In genomic region chr16:50679676-50680555, GRCh38 we compare ENCODE assay signal across 16 cellular contexts. TPM values are rescaled to one million over a fixed set of nuclear protein-coding genes. Genes with fewer than 3 reads are reported as not detected.
DNase-seq lines count a peak whose midpoint lies in the region; ATAC-seq and TF ChIP-seq lines count a peak whose summit lies in the region.
"Had no signal": no experiment of that assay in that cellular context is flagged by ENCODE, and none has a peak within 500 bp of the region (broad histone marks: within the 10 kb centered on the region; RNA-seq: fewer than 3 reads in every experiment).

No MANE protein-coding gene starts in this region.

- 63 to 66% methylated on average over 6 of the region's 6 CpGs for WGBS in GM23248 (ENCODE audit: low coverage in 1 of 2, low lambda C conversion rate in 2 of 2, missing lambda C conversion rate in 2 of 2), 2 experiments

- no peaks in the 10 kb centered on the region for H3K79me2 ChIP-seq in GM23248 (ENCODE audit: insufficient read depth)

- H3K27me3 Mint-ChIP-seq in CD4-positive, alpha-beta memory T cell: no peaks in the 10 kb centered on the region
- no peaks in the 10 kb centered on the region for H3K27me3 Mint-ChIP-seq in activated naive CD8-positive, alpha-beta T cell treated with anti-CD3 and anti-CD28 coated beads for 36 hours
- H3K27me3 Mint-ChIP-seq in natural killer cell treated with Interleukin-12 subunit alpha and Interleukin-12 subunit beta and Interleukin-15 and Interleukin-18, amount 100 ng/mL, for 72 hours: no peaks in the 10 kb centered on the region

- no peak overlapping the region for H3K4me2 ChIP-seq in GM23248 (ENCODE audit: unreplicated experiment)

- intact Hi-C loops in CD4-positive, alpha-beta memory T cell (cut with micrococcal nuclease): loop anchor here (2.0 to 5.0 kb wide), 2 partner anchors 13 to 413 kb away; partner anchors contain the start of gene ADCY7

- H4K20me1 ChIP-seq in GM23248 (ENCODE audit: insufficient read depth): no peaks in the 10 kb centered on the region

- H3K9me3 ChIP-seq in CD4-positive, alpha-beta memory T cell (ENCODE audit: control insufficient read depth in 1 of 2, low read length in 2 of 2): no peaks in the 10 kb centered on the region
- no peaks in the 10 kb centered on the region for H3K9me3 ChIP-seq in GM23248 (ENCODE audit: low read depth)
- no peaks in the 10 kb centered on the region for H3K9me3 ChIP-seq in WERI-Rb-1 (ENCODE audit: severe bottlenecking)
- H3K9me3 ChIP-seq: tibial artery had no signal

- peaks cover 60 to 87% (median 74%) of the 10 kb centered on the region in 4 donors for H3K4me1 Mint-ChIP-seq in CD4-positive, alpha-beta memory T cell
- peaks cover 66% of the 10 kb centered on the region for H3K4me1 Mint-ChIP-seq in activated naive CD8-positive, alpha-beta T cell treated with anti-CD3 and anti-CD28 coated beads for 36 hours
- peaks cover 60% of the 10 kb centered on the region in 2 donors for H3K4me1 Mint-ChIP-seq in natural killer cell treated with Interleukin-12 subunit alpha and Interleukin-12 subunit beta and Interleukin-15 and Interleukin-18, amount 100 ng/mL, for 72 hours (ENCODE audit: low read depth in 2 of 2)
- H3K4me1 Mint-ChIP-seq: mesothelial cell of epicardium had no signal

- CTCF ChIA-PET in CD4-positive, alpha-beta memory T cell (lab: Charles Lee; ENCODE audit: partially characterized antibody): interaction anchor here (0.9 to 24.1 kb wide), 10 partner anchors 11 to 655 kb away, joined by 3 to 458 read pairs (median 8); partner anchors contain the start of genes CNEP1R1 and CYLD

- no peaks in the 10 kb centered on the region for H3F3A ChIP-seq in GM23248 (ENCODE audit: insufficient read depth)

- no peak for DNase-seq in CD4-positive, alpha-beta memory T cell
- DNase-seq in activated naive CD8-positive, alpha-beta T cell treated with anti-CD3 and anti-CD28 coated beads for 36 hours: no peak
- DNase-seq in natural killer cell treated with Interleukin-12 subunit alpha and Interleukin-12 subunit beta and Interleukin-15 and Interleukin-18, amount 100 ng/mL, for 72 hours (ENCODE audit: low spot score): no peak
- no peak for DNase-seq in GM23248
- no peak for DNase-seq in WERI-Rb-1
- DNase-seq: activated gamma-delta T cell treated with Interleukin-2 at 50 U/mL for 16 hours, cortex of kidney, NCI-H1105 treated with DMSO at 0.1 percent for 48 hours, NCI-H510A treated with DMSO at 0.1 percent for 48 hours, RPMI8226 had no signal

- peak overlapping the region; percentile 45 to 93 for H3K4me3 ChIP-seq in CD4-positive, alpha-beta memory T cell (ENCODE audit: low read length in 2 of 2)
- H3K4me3 ChIP-seq in GM12875 (ENCODE audit: low read depth, low read length) (peak overlapping the region; percentile 59), GM23248 (no peak overlapping the region), WERI-Rb-1 (ENCODE audit: low read depth, low read length) (no peak overlapping the region)

- H3K4me1 ChIP-seq in CD4-positive, alpha-beta memory T cell (ENCODE audit: insufficient read depth, low read length): peaks cover 87% of the 10 kb centered on the region
- no peaks in the 10 kb centered on the region for H3K4me1 ChIP-seq in GM23248 (ENCODE audit: insufficient read depth)
- H3K4me1 ChIP-seq: tibial artery had no signal

- H3K36me3 Mint-ChIP-seq in CD4-positive, alpha-beta memory T cell: peaks cover 48 to 58% of the 10 kb centered on the region in 2 donors
- peaks cover 34% of the 10 kb centered on the region for H3K36me3 Mint-ChIP-seq in activated naive CD8-positive, alpha-beta T cell treated with anti-CD3 and anti-CD28 coated beads for 36 hours
- peaks cover 3% of the 10 kb centered on the region for H3K36me3 Mint-ChIP-seq in natural killer cell treated with Interleukin-12 subunit alpha and Interleukin-12 subunit beta and Interleukin-15 and Interleukin-18, amount 100 ng/mL, for 72 hours
- H3K36me3 Mint-ChIP-seq: mesothelial cell of epicardium had no signal

- H3K9me3 Mint-ChIP-seq in CD4-positive, alpha-beta memory T cell: peaks cover 0 to 2% (median 0%) of the 10 kb centered on the region in 8 donors
- no peaks in the 10 kb centered on the region for H3K9me3 Mint-ChIP-seq in activated naive CD8-positive, alpha-beta T cell treated with anti-CD3 and anti-CD28 coated beads for 36 hours
- H3K9me3 Mint-ChIP-seq in natural killer cell treated with Interleukin-12 subunit alpha and Interleukin-12 subunit beta and Interleukin-15 and Interleukin-18, amount 100 ng/mL, for 72 hours: peaks cover under 1% of the 10 kb centered on the region
- H3K9me3 Mint-ChIP-seq: mesothelial cell of epicardium had no signal

- H3K27me3 ChIP-seq in CD4-positive, alpha-beta memory T cell (ENCODE audit: insufficient read depth, low read length): no peaks in the 10 kb centered on the region
- H3K27me3 ChIP-seq in GM23248 (replicated peaks; ENCODE audit: insufficient read depth) (no peaks in the 10 kb centered on the region), WERI-Rb-1 (ENCODE audit: insufficient read depth, low read depth, severe bottlenecking) (no peaks in the 10 kb centered on the region)
- H3K27me3 ChIP-seq: tibial artery had no signal

- peak overlapping the region; percentile 87 to 99 (median 97) for H3K27ac Mint-ChIP-seq in CD4-positive, alpha-beta memory T cell
- peak overlapping the region; percentile 89 for H3K27ac Mint-ChIP-seq in activated naive CD8-positive, alpha-beta T cell treated with anti-CD3 and anti-CD28 coated beads for 36 hours
- peak overlapping the region; percentile 90 to 92 for H3K27ac Mint-ChIP-seq in natural killer cell treated with Interleukin-12 subunit alpha and Interleukin-12 subunit beta and Interleukin-15 and Interleukin-18, amount 100 ng/mL, for 72 hours
- H3K27ac Mint-ChIP-seq: mesothelial cell of epicardium had no signal

- H3K4me3 Mint-ChIP-seq in CD4-positive, alpha-beta memory T cell: peak overlapping the region; percentile 83 to 97 (median 94)
- peak overlapping the region; percentile 83 for H3K4me3 Mint-ChIP-seq in activated naive CD8-positive, alpha-beta T cell treated with anti-CD3 and anti-CD28 coated beads for 36 hours
- peak overlapping the region; percentile 87 for H3K4me3 Mint-ChIP-seq in natural killer cell treated with Interleukin-12 subunit alpha and Interleukin-12 subunit beta and Interleukin-15 and Interleukin-18, amount 100 ng/mL, for 72 hours
- H3K4me3 Mint-ChIP-seq: mesothelial cell of epicardium had no signal

- H3K36me3 ChIP-seq in CD4-positive, alpha-beta memory T cell (ENCODE audit: insufficient read depth, low read length): peaks cover 38% of the 10 kb centered on the region
- H3K36me3 ChIP-seq in GM23248 (ENCODE audit: low read depth): no peaks in the 10 kb centered on the region
- no peaks in the 10 kb centered on the region for H3K36me3 ChIP-seq in WERI-Rb-1
- H3K36me3 ChIP-seq: tibial artery had no signal

- H3K27ac ChIP-seq in CD4-positive, alpha-beta memory T cell (ENCODE audit: low read depth, low read length): peak overlapping the region; percentile 90
- H3K27ac ChIP-seq in GM23248: no peak overlapping the region
- H3K27ac ChIP-seq in WERI-Rb-1: no peak overlapping the region
- H3K27ac ChIP-seq: tibial artery had no signal

- no peak overlapping the region for H3K9ac ChIP-seq in GM23248

- ATAC-seq in natural killer cell treated with Interleukin-12 subunit alpha and Interleukin-12 subunit beta and Interleukin-15 and Interleukin-18, amount 100 ng/mL, for 72 hours: no peak
- ATAC-seq in HG02678 (IDR thresholded peaks at IDR 0.05; ENCODE audit: unreplicated experiment) (no peak), GM19452 (IDR thresholded peaks at IDR 0.05; ENCODE audit: unreplicated experiment) (no peak)

- POLR2A ChIA-PET in CD4-positive, alpha-beta memory T cell (lab: Charles Lee; ENCODE audit: partially characterized antibody): interaction anchor here (0.6 to 19.4 kb wide), 14 partner anchors 10 to 652 kb away, joined by 3 to 478 read pairs (median 4); partner anchors contain the start of genes CYLD and NOD2

- no peak for TF ChIP-seq CTCF in GM12875 (IDR thresholded peaks at IDR 0.05; ENCODE audit: borderline replicate concordance, insufficient read depth, low read depth, low read length)
- TF ChIP-seq CTCF in WERI-Rb-1 (IDR thresholded peaks at IDR 0.05; ENCODE audit: low read depth, low read length): no peak

- no peak overlapping the region for H2AFZ ChIP-seq in GM23248

- H3K9me2 ChIP-seq in GM23248 (ENCODE audit: insufficient read depth): no peaks in the 10 kb centered on the region

- in situ Hi-C loops in GM23248 (cut with MboI): no loop called here

RNA-seq across cellular contexts. Expression of gene SNX20, which starts 1.2 kb away (rescaled TPM):
- 10 to 100 TPM; 88.9 to 90.1 TPM for total RNA-seq in CD4-positive, alpha-beta memory T cell
- polyA plus RNA-seq in CD4-positive, alpha-beta memory T cell: 100 to 1,000 TPM in 1 of 2 donors, 10 to 100 TPM in 1; 62.5 to 106 TPM
- 10 to 100 TPM; 25.8 to 26.0 TPM for total RNA-seq in activated naive CD8-positive, alpha-beta T cell treated with anti-CD3 and anti-CD28 coated beads for 36 hours
- total RNA-seq in natural killer cell treated with Interleukin-12 subunit alpha and Interleukin-12 subunit beta and Interleukin-15 and Interleukin-18, amount 100 ng/mL, for 72 hours: 10 to 100 TPM; 26.2 to 38.4 TPM
- not detected in 2 replicates for total RNA-seq in GM23248 (2014; rRNA removed; shearing (Covaris generic))
- polyA plus RNA-seq in GM23248 (2016; fragmentation: Nextera tagmentation; extraction: Ambion mirVana): not detected in 2 replicates
- total RNA-seq: H1, mesothelial cell of epicardium had no signal
- polyA plus RNA-seq: H1 had no signal

RNA-seq across cellular contexts. Expression of gene NOD2, which starts 13.5 kb away (rescaled TPM):
- total RNA-seq in CD4-positive, alpha-beta memory T cell: 10 to 100 TPM in 1 of 2 experiments, 1 to 10 TPM in 1; 9.8 to 10.9 TPM
- 1 to 10 TPM; 2.2 to 3.7 TPM for polyA plus RNA-seq in CD4-positive, alpha-beta memory T cell
- total RNA-seq in activated naive CD8-positive, alpha-beta T cell treated with anti-CD3 and anti-CD28 coated beads for 36 hours: 1 to 10 TPM in 1 of 2 experiments, under 1 TPM in 1; 0.78 to 1.2 TPM
- 10 to 100 TPM in 1 of 2 donors, 1 to 10 TPM in 1; 3.7 to 11.2 TPM for total RNA-seq in natural killer cell treated with Interleukin-12 subunit alpha and Interleukin-12 subunit beta and Interleukin-15 and Interleukin-18, amount 100 ng/mL, for 72 hours
- total RNA-seq in GM23248 (2014; rRNA removed; shearing (Covaris generic)): not detected in 2 replicates
- polyA plus RNA-seq in GM23248 (2016; fragmentation: Nextera tagmentation; extraction: Ambion mirVana): not detected in 2 replicates

Comparison
In these comparisons a context has a peak if more than half of its experiments do, and no peak if none do; other contexts are left out.
1. H3K4me3 ChIP-seq: peak in CD4-positive, alpha-beta memory T cell (2 of 2) and GM12875 (single experiment); none in GM23248 (single experiment) and WERI-Rb-1 (single experiment).
2. RNA of gene SNX20, which starts 1.2 kb away (total RNA-seq): 88.9 to 90.1 TPM in CD4-positive, alpha-beta memory T cell, 26.2 to 38.4 TPM in natural killer cell treated with Interleukin-12 subunit alpha and Interleukin-12 subunit beta and Interleukin-15 and Interleukin-18, amount 100 ng/mL, for 72 hours and 25.8 to 26.0 TPM in activated naive CD8-positive, alpha-beta T cell treated with anti-CD3 and anti-CD28 coated beads for 36 hours; not detected in GM23248; every median in the first group is over 10 times any median in the second.
3. Peak in every context shown above with its lines, with median percentiles within 50 percentile points of each other: H3K27ac Mint-ChIP-seq and H3K4me3 Mint-ChIP-seq.